17 cellular contexts compared by ENCODE assay signal in the genomic region with DNA sequence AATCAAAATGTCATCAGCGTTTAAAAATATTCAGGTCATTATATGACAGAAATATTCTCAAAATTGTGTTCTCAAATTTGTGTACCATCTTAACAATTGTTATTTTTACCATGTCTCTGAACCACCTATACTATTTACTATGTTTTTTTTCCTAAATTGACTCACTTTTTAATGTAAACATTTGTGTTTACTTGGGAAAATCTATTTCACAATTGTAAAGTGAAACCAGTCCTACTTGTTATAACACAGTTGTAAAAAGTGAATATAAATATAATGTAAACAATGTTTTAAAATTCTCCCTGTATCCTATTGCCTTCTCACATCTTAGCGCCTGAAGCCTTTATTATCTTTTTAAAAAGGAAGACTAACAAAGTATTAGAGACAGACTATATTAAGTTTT.
DNase-seq lines count a peak whose midpoint lies in the region; ATAC-seq, FAIRE-seq and TF ChIP-seq lines count a peak whose summit lies in the region.
"Had no signal": no experiment of that assay in that cellular context is flagged by ENCODE, and none has a peak within 500 bp of the region (broad histone marks: within the 10 kb centered on the region; RNA-seq: fewer than 3 reads in every experiment).

No MANE protein-coding gene starts in this region.

- ATAC-seq in A549 (no peak), RWPE2 (ENCODE audit: low read depth) (no peak), left colon (peak; percentile 44), T-cell (replicated peaks in 1 of 4) (no peak)
- ATAC-seq: HCT116 had no signal

- FAIRE-seq in A549 (lab: Jason Lieb, UNC), result no peak

- intact Hi-C loops in left colon (cut with DNase I, micrococcal nuclease), result no loop called here

- no peak for TF ChIP-seq CTCF in A549 (IDR thresholded peaks at IDR 0.05)
- TF ChIP-seq CTCF in RWPE2 (IDR thresholded peaks at IDR 0.05; ENCODE audit: poor library complexity, severe bottlenecking), result no peak

- POLR2A ChIA-PET in A549 (lab: Yijun Ruan, JAX), result no interaction called here
- POLR2A ChIA-PET in T-cell (lab: Charles Lee), result no interaction called here

- H3K27me3 ChIP-seq in GM23248 (replicated peaks; ENCODE audit: insufficient read depth), result no peaks in the 10 kb centered on the region
- no peaks in the 10 kb centered on the region for H3K27me3 ChIP-seq in RWPE2 (ENCODE audit: insufficient read depth, poor library complexity, severe bottlenecking)

- H3K27ac ChIP-seq in A549 (peak overlapping the region; percentile 68 to 94), GM23248 (peak overlapping the region; percentile 46), RWPE2 (ENCODE audit: poor library complexity, severe bottlenecking) (peak overlapping the region; percentile 53)

- DNase-seq in A549 (ENCODE audit: low read depth in 1 of 2, low spot score in 1 of 2), result no peak
- no peak for DNase-seq in GM23248
- no peak for DNase-seq in RWPE2 (ENCODE audit: low spot score)
- no peak for DNase-seq in left colon
- DNase-seq in HUDEP-2 (lab: John Stamatoyannopoulos, UW; ENCODE audit: unreplicated experiment in 76 of 76), result no peak
- no peak for DNase-seq in T-cell
- no peak for DNase-seq in hippocampal formation (lab: John Stamatoyannopoulos, UW)
- no peak for DNase-seq in activated CD8-positive, alpha-beta memory T cell treated with anti-CD3 and anti-CD28 coated beads, Interleukin-2, amount 50 U/mL, for 48 hours
- DNase-seq: ACHN, Caco-2, DMS153, NCI-H187, NCI-H446, NCI-H69, RPMI8226 had no signal

- H3K36me3 ChIP-seq in GM23248 (ENCODE audit: low read depth) (no peaks in the 10 kb centered on the region), RWPE2 (ENCODE audit: low read depth) (peaks cover 48% of the 10 kb centered on the region)

- no peaks in the 10 kb centered on the region for H4K20me1 ChIP-seq in GM23248 (ENCODE audit: insufficient read depth)

- 46% methylated on average over 2 of the region's 2 CpGs for WGBS in A549 (ENCODE audit: missing lambda C conversion rate)
- 94 to 98% methylated on average over 2 of the region's 2 CpGs for WGBS in GM23248 (ENCODE audit: low coverage in 1 of 2, low lambda C conversion rate in 2 of 2, missing lambda C conversion rate in 2 of 2), 2 experiments

- H3K4me3 ChIP-seq in A549 (no peak overlapping the region), GM23248 (no peak overlapping the region), RWPE2 (ENCODE audit: severe bottlenecking) (no peak overlapping the region)

- TF ChIP-seq EP300 in A549 (IDR thresholded peaks at IDR 0.05), result no peak

- in situ Hi-C loops in GM23248 (cut with MboI), result loop anchor here (25.0 kb wide), 1 partner anchor 223 kb away; no protein-coding TSS in a partner anchor

- peaks cover 12% of the 10 kb centered on the region; the same call in 1 of the 2 replicates for H3F3A ChIP-seq in GM23248 (ENCODE audit: insufficient read depth)

- peak overlapping the region; percentile 22; the same call in 1 of the 2 replicates for H2AFZ ChIP-seq in GM23248

- no peaks in the 10 kb centered on the region for H3K9me3 ChIP-seq in A549
- no peaks in the 10 kb centered on the region for H3K9me3 ChIP-seq in GM23248 (ENCODE audit: low read depth)
- no peaks in the 10 kb centered on the region for H3K9me3 ChIP-seq in RWPE2 (ENCODE audit: severe bottlenecking)
- H3K9me3 ChIP-seq: Caco-2 had no signal

- H3K4me1 ChIP-seq in A549, result peaks cover 89% of the 10 kb centered on the region
- peaks cover 25% of the 10 kb centered on the region for H3K4me1 ChIP-seq in GM23248 (ENCODE audit: insufficient read depth)
- H3K4me1 ChIP-seq in RWPE2 (ENCODE audit: insufficient read depth, poor library complexity, severe bottlenecking), result peaks cover 37% of the 10 kb centered on the region

- peaks cover 0 to 2% (median 0%) of the 10 kb centered on the region in 3 donors for H3K4me1 Mint-ChIP-seq in T-cell
- H3K4me1 Mint-ChIP-seq: IgD-negative memory B cell had no signal

- no peaks in the 10 kb centered on the region for H3K9me2 ChIP-seq in GM23248 (ENCODE audit: insufficient read depth)

- no peak overlapping the region for H3K9ac ChIP-seq in GM23248

- no peak for TF ChIP-seq RAD21 in A549 (conservative IDR thresholded peaks at IDR 0.05 in 1 of 2, IDR thresholded peaks at IDR 0.05 in 1 of 2)

- no peaks in the 10 kb centered on the region for H3K36me3 Mint-ChIP-seq in T-cell
- H3K36me3 Mint-ChIP-seq: IgD-negative memory B cell had no signal

- H3K27ac Mint-ChIP-seq in T-cell, result no peak overlapping the region
- H3K27ac Mint-ChIP-seq: IgD-negative memory B cell had no signal

- CTCF ChIA-PET in A549 (lab: Yijun Ruan, JAX), result no interaction called here
- CTCF ChIA-PET in T-cell (lab: Charles Lee), result no interaction called here

- H3K79me2 ChIP-seq in GM23248 (ENCODE audit: insufficient read depth), result no peaks in the 10 kb centered on the region

- H3K27me3 Mint-ChIP-seq in T-cell, result no peaks in the 10 kb centered on the region
- H3K27me3 Mint-ChIP-seq: IgD-negative memory B cell had no signal

- H3K4me3 Mint-ChIP-seq in T-cell, result no peak overlapping the region
- H3K4me3 Mint-ChIP-seq: IgD-negative memory B cell had no signal

- no peaks in the 10 kb centered on the region for H3K9me3 Mint-ChIP-seq in T-cell
- H3K9me3 Mint-ChIP-seq: IgD-negative memory B cell had no signal

- no peak for TF ChIP-seq POLR2A in A549 (IDR thresholded peaks at IDR 0.05; ENCODE audit: low read length)

- H3K4me2 ChIP-seq in A549 (peak overlapping the region; percentile 64), GM23248 (ENCODE audit: unreplicated experiment) (peak overlapping the region; percentile 34)

TF ChIP-seq in A549, 52 proteins besides CTCF, POLR2A, EP300 and RAD21:
- TF ChIP-seq JUN (IDR thresholded peaks at IDR 0.05), result no peak
- no peak for TF ChIP-seq RCOR1 (IDR thresholded peaks at IDR 0.05; ENCODE audit: low read depth, low read length)
- TF ChIP-seq CEBPB (IDR thresholded peaks at IDR 0.05), result peak in 1 of 2 experiments; percentile 62; a peak in 2 of 4 replicates
- no peak for TF ChIP-seq FOSL2 (IDR thresholded peaks at IDR 0.05)
- TF ChIP-seq FOSL2 (CRISPR knock-in tag; IDR thresholded peaks at IDR 0.05), result peak; percentile 29; the same call in 1 of the 2 replicates
- TF ChIP-seq CBX8 (IDR thresholded peaks at IDR 0.05), result no peak
